14 cellular contexts compared by ENCODE assay signal in genomic region chr3:75621772-75622171, GRCh38. TPM values are rescaled to one million over a fixed set of nuclear protein-coding genes. Genes with fewer than 3 reads are reported as not detected.
"Had no signal": no experiment of that assay in that cellular context is flagged by ENCODE, and none has a peak within 500 bp of the region (broad histone marks: within the 10 kb centered on the region; RNA-seq: fewer than 3 reads in every experiment).

No MANE protein-coding gene starts in this region.

RNA-seq across cellular contexts. Expression of gene FRG2C, which starts 42.4 kb away (rescaled TPM):
- total RNA-seq: colonic mucosa; esophagus squamous epithelium; heart right ventricle; left ventricle myocardium superior; lower lobe of right lung; mesenteric fat pad; myocyte; naive thymus-derived CD8-positive, alpha-beta T cell; osteocyte; psoas muscle; renal cortical epithelial cell; spleen; urinary bladder had no signal
- polyA plus RNA-seq: heart right ventricle; keratinocyte; naive thymus-derived CD8-positive, alpha-beta T cell; psoas muscle; spleen; urinary bladder had no signal
